29 cellular contexts compared by ENCODE assay signal in genomic region chr10:60205741-60206140, GRCh38.
"Had no signal": no experiment of that assay in that cellular context is flagged by ENCODE, and none has a peak within 500 bp of the region (broad histone marks: within the 10 kb centered on the region; RNA-seq: fewer than 3 reads in every experiment).

No MANE protein-coding gene starts in this region.

- H3K9me3 ChIP-seq: ascending aorta, breast epithelium, colonic mucosa, esophagus squamous epithelium, gastroesophageal sphincter had no signal

- H3K36me3 ChIP-seq: ascending aorta, breast epithelium, cardiac muscle cell, colonic mucosa, gastroesophageal sphincter had no signal

- H3K27ac ChIP-seq: ascending aorta, breast epithelium, cardiac muscle cell, colonic mucosa, epithelial cell of prostate, esophagus squamous epithelium, gastroesophageal sphincter had no signal

- H3K27me3 ChIP-seq: ascending aorta, breast epithelium, cardiac muscle cell, colonic mucosa, esophagus squamous epithelium, gastroesophageal sphincter had no signal

- H3K4me3 ChIP-seq: ascending aorta, breast epithelium, cardiac muscle cell, colonic mucosa, esophagus squamous epithelium, gastroesophageal sphincter had no signal

- FAIRE-seq: endometrium, endothelial cell of umbilical vein had no signal

- H3K4me1 ChIP-seq: breast epithelium, colonic mucosa, esophagus squamous epithelium, gastroesophageal sphincter had no signal

- ATAC-seq: activated naive CD4-positive, alpha-beta T cell treated with anti-CD3 and anti-CD28 coated beads, Interleukin-2, amount 50 U/mL, for 72 hours; activated T-cell treated with anti-CD3 and anti-CD28 coated beads, Interleukin-2, amount 50 U/mL, for 72 hours; gastroesophageal sphincter; WTC11 had no signal

- DNase-seq: activated CD4-positive, alpha-beta memory T cell treated with anti-CD3 and anti-CD28 coated beads, Interleukin-2, amount 10 ng/mL, durations not matched to agents 7 days and 5 days; activated CD4-positive, alpha-beta T cell treated with anti-CD3 and anti-CD28 coated beads for 1 hour; activated CD4-positive, alpha-beta T cell treated with anti-CD3 and anti-CD28 coated beads for 4 hours; activated CD4-positive, alpha-beta T cell treated with anti-CD3 and anti-CD28 coated beads, Interleukin-2, amount 10 ng/mL, durations not matched to agents 7 days and 5 days; activated CD4-positive, alpha-beta T cell treated with anti-CD3 and anti-CD28 coated beads, Interleukin-2, amount 50 U/mL, for 4 hours; activated CD8-positive, alpha-beta memory T cell treated with anti-CD3 and anti-CD28 coated beads, Interleukin-2, amount 50 U/mL, for 48 hours; activated gamma-delta T cell; activated naive CD4-positive, alpha-beta T cell; activated naive CD4-positive, alpha-beta T cell treated with anti-CD3 and anti-CD28 coated beads, Interleukin-2, amount 10 ng/mL, durations not matched to agents 7 days and 5 days; activated naive CD8-positive, alpha-beta T cell treated with anti-CD3 and anti-CD28 coated beads, Interleukin-2, amount 10 ng/mL, durations not matched to agents 7 days and 5 days; activated T-cell treated with anti-CD3 and anti-CD28 coated beads for 4 hours; activated T-cell treated with anti-CD3 and anti-CD28 coated beads, Interleukin-2, amount 50 U/mL, for 24 hours; activated T-cell treated with anti-CD3 and anti-CD28 coated beads, Interleukin-2, amount 50 U/mL, for 72 hours; central memory CD4-positive, alpha-beta T cell; cerebellar nuclear complex; colonic mucosa; effector CD8-positive, alpha-beta T cell; esophagus squamous epithelium; foreskin melanocyte; T-helper 2 cell had no signal
